ENCODE assay signal across 1 cellular context in genomic region chr11:120188831-120189455, GRCh38.
TF ChIP-seq lines count a peak whose summit lies in the region.

No MANE protein-coding gene starts in this region.

TF ChIP-seq in WTC11, 78 proteins besides CTCF, POLR2A, EP300 and RAD21 (continued from another document):
- TF ChIP-seq FOXP4 (CRISPR knock-in tag; IDR thresholded peaks at IDR 0.05), result no peak
- TF ChIP-seq RELA (CRISPR knock-in tag; IDR thresholded peaks at IDR 0.05; ENCODE audit: borderline replicate concordance), result no peak
- no peak for TF ChIP-seq GRHL2 (CRISPR knock-in tag; IDR thresholded peaks at IDR 0.05; ENCODE audit: insufficient replicate concordance, severe bottlenecking)
- TF ChIP-seq ZNF416 (CRISPR knock-in tag; IDR thresholded peaks at IDR 0.05), result no peak
- TF ChIP-seq NR1H2 (CRISPR knock-in tag; IDR thresholded peaks at IDR 0.05), result no peak
- TF ChIP-seq E2F1 (CRISPR knock-in tag; IDR thresholded peaks at IDR 0.05), result no peak
- TF ChIP-seq ESRRA (CRISPR knock-in tag; IDR thresholded peaks at IDR 0.05; ENCODE audit: borderline replicate concordance), result no peak
- TF ChIP-seq ERG (CRISPR knock-in tag; IDR thresholded peaks at IDR 0.05), result no peak
- no peak for TF ChIP-seq HMGA2 (CRISPR knock-in tag; IDR thresholded peaks at IDR 0.05)
- TF ChIP-seq ZNF532 (CRISPR knock-in tag; IDR thresholded peaks at IDR 0.05; ENCODE audit: borderline replicate concordance), result no peak
- TF ChIP-seq AR (CRISPR knock-in tag; IDR thresholded peaks at IDR 0.05), result no peak
- TF ChIP-seq ZBTB21 (CRISPR knock-in tag; IDR thresholded peaks at IDR 0.05; ENCODE audit: borderline replicate concordance), result no peak
- TF ChIP-seq NFYB (CRISPR knock-in tag; conservative IDR thresholded peaks at IDR 0.05; ENCODE audit: low read depth), result no peak
- no peak for TF ChIP-seq AFF4 (CRISPR knock-in tag; IDR thresholded peaks at IDR 0.05; ENCODE audit: borderline replicate concordance)
